Comparison of ENCODE assay signal across 8 cellular contexts in genomic region chr14:73463411-73463810, GRCh38. TPM values are rescaled to one million over a fixed set of nuclear protein-coding genes. Genes with fewer than 3 reads are reported as not detected.
DNase-seq lines count a peak whose midpoint lies in the region; ATAC-seq, FAIRE-seq and TF ChIP-seq lines count a peak whose summit lies in the region.

No MANE protein-coding gene starts in this region.

- no peak overlapping the region for H3K4me3 Mint-ChIP-seq in activated CD8-positive, alpha-beta memory T cell treated with anti-CD3 and anti-CD28 coated beads, Interleukin-2, amount 10 ng/mL, durations not matched to agents 7 days and 5 days
- peak overlapping the region; percentile 35 for H3K4me3 Mint-ChIP-seq in activated CD8-positive, alpha-beta T cell treated with anti-CD3 and anti-CD28 coated beads for 36 hours

- H3K4me3 ChIP-seq in fibroblast of villous mesenchyme (ENCODE audit: low read depth, low read length) (peak overlapping the region; percentile 49), small intestine (ENCODE audit: low read depth in 1 of 2, low read length in 2 of 2) (peak overlapping the region in 1 of 2 donors; percentile 49)

- H3K4me1 ChIP-seq in small intestine (ENCODE audit: control insufficient read depth in 2 of 2, insufficient read depth in 1 of 2, low read depth in 1 of 2, low read length in 1 of 2), result peaks cover 13 to 20% of the 10 kb centered on the region in 2 donors

- peak; percentile 73 for DNase-seq in activated CD8-positive, alpha-beta memory T cell treated with anti-CD3 and anti-CD28 coated beads, Interleukin-2, amount 10 ng/mL, durations not matched to agents 7 days and 5 days
- no peak for DNase-seq in activated CD8-positive, alpha-beta memory T cell treated with anti-CD3 and anti-CD28 coated beads for 24 hours
- DNase-seq in activated CD8-positive, alpha-beta T cell treated with anti-CD3 and anti-CD28 coated beads for 36 hours, result peak; percentile 66
- peak; percentile 97 for DNase-seq in fibroblast of villous mesenchyme (ENCODE audit: low read depth)
- DNase-seq in small intestine, result peak; percentile 52

- no peak for TF ChIP-seq CTCF in activated CD8-positive, alpha-beta T cell treated with anti-CD3 and anti-CD28 coated beads for 36 hours (IDR thresholded peaks at IDR 0.05)
- TF ChIP-seq CTCF in fibroblast of villous mesenchyme (IDR thresholded peaks at IDR 0.05; ENCODE audit: insufficient read depth, low read depth, low read length), result no peak

- CTCF ChIA-PET in activated CD8-positive, alpha-beta memory T cell treated with anti-CD3 and anti-CD28 coated beads, Interleukin-2, amount 10 ng/mL, durations not matched to agents 7 days and 5 days (lab: Charles Lee), result interaction anchor here (0.7 to 3.0 kb wide), 6 partner anchors 8 to 290 kb away, joined by 3 to 20 read pairs (median 4); partner anchors contain the start of gene RIOX1
- CTCF ChIA-PET in activated CD8-positive, alpha-beta T cell treated with anti-CD3 and anti-CD28 coated beads for 36 hours (lab: Charles Lee), result interaction anchor here (0.6 to 4.1 kb wide), 7 partner anchors 9 to 290 kb away, joined by 3 to 21 read pairs (median 5); no protein-coding TSS in a partner anchor

- H3K27ac ChIP-seq in small intestine (ENCODE audit: low read depth in 1 of 2, low read length in 1 of 2), result peak overlapping the region; percentile 77 to 93

- H3K9me3 ChIP-seq in small intestine (ENCODE audit: control insufficient read depth, low read depth), result no peaks in the 10 kb centered on the region

- intact Hi-C loops in activated CD8-positive, alpha-beta T cell treated with anti-CD3 and anti-CD28 coated beads for 36 hours (cut with micrococcal nuclease), result no loop called here

- 18 to 34% (median 19%) methylated on average over 5 of the region's 5 CpGs for whole genome bisulfite sequencing in small intestine, 3 donors

- no peaks in the 10 kb centered on the region for H3K36me3 ChIP-seq in small intestine (ENCODE audit: control insufficient read depth in 2 of 2, insufficient read depth in 2 of 2, low read length in 2 of 2)

- no peaks in the 10 kb centered on the region for H3K9me3 Mint-ChIP-seq in activated CD8-positive, alpha-beta memory T cell treated with anti-CD3 and anti-CD28 coated beads, Interleukin-2, amount 10 ng/mL, durations not matched to agents 7 days and 5 days (ENCODE audit: low read depth)
- H3K9me3 Mint-ChIP-seq in activated CD8-positive, alpha-beta T cell treated with anti-CD3 and anti-CD28 coated beads for 36 hours, result no peaks in the 10 kb centered on the region

- no peaks in the 10 kb centered on the region for H3K27me3 ChIP-seq in small intestine (ENCODE audit: control insufficient read depth in 2 of 2, insufficient read depth in 2 of 2, low read length in 2 of 2)

- H3K27ac Mint-ChIP-seq in activated CD8-positive, alpha-beta memory T cell treated with anti-CD3 and anti-CD28 coated beads, Interleukin-2, amount 10 ng/mL, durations not matched to agents 7 days and 5 days, result peak overlapping the region; percentile 86
- peak overlapping the region; percentile 87 for H3K27ac Mint-ChIP-seq in activated CD8-positive, alpha-beta T cell treated with anti-CD3 and anti-CD28 coated beads for 36 hours

- POLR2A ChIA-PET in activated CD8-positive, alpha-beta T cell treated with anti-CD3 and anti-CD28 coated beads for 36 hours (lab: Charles Lee), result interaction anchor here (0.6 to 2.0 kb wide), 4 partner anchors 28 to 746 kb away, joined by 3 to 7 read pairs (median 4); partner anchors contain the start of gene RIOX1

- peak; percentile 52 for ATAC-seq in activated CD8-positive, alpha-beta memory T cell treated with anti-CD3 and anti-CD28 coated beads, Interleukin-2, amount 10 ng/mL, durations not matched to agents 7 days and 5 days
- peak; percentile 46 for ATAC-seq in activated CD8-positive, alpha-beta T cell treated with anti-CD3 and anti-CD28 coated beads for 36 hours
- no peak for ATAC-seq in HG02981 (IDR thresholded peaks at IDR 0.05; ENCODE audit: unreplicated experiment)
- no peak for ATAC-seq in HG02759 (IDR thresholded peaks at IDR 0.05; ENCODE audit: unreplicated experiment)
- ATAC-seq in GM21825 (IDR thresholded peaks at IDR 0.05; ENCODE audit: unreplicated experiment), result no peak

- H3K36me3 Mint-ChIP-seq in activated CD8-positive, alpha-beta memory T cell treated with anti-CD3 and anti-CD28 coated beads, Interleukin-2, amount 10 ng/mL, durations not matched to agents 7 days and 5 days, result peaks cover under 1% of the 10 kb centered on the region
- H3K36me3 Mint-ChIP-seq in activated CD8-positive, alpha-beta T cell treated with anti-CD3 and anti-CD28 coated beads for 36 hours (ENCODE audit: low read depth), result no peaks in the 10 kb centered on the region

- peaks cover 59% of the 10 kb centered on the region for H3K4me1 Mint-ChIP-seq in activated CD8-positive, alpha-beta memory T cell treated with anti-CD3 and anti-CD28 coated beads, Interleukin-2, amount 10 ng/mL, durations not matched to agents 7 days and 5 days
- peaks cover 60% of the 10 kb centered on the region for H3K4me1 Mint-ChIP-seq in activated CD8-positive, alpha-beta T cell treated with anti-CD3 and anti-CD28 coated beads for 36 hours (ENCODE audit: low read depth)

- FAIRE-seq in small intestine (lab: Jason Lieb, UNC), result no peak

- H3K27me3 Mint-ChIP-seq in activated CD8-positive, alpha-beta memory T cell treated with anti-CD3 and anti-CD28 coated beads, Interleukin-2, amount 10 ng/mL, durations not matched to agents 7 days and 5 days, result no peaks in the 10 kb centered on the region
- no peaks in the 10 kb centered on the region for H3K27me3 Mint-ChIP-seq in activated CD8-positive, alpha-beta T cell treated with anti-CD3 and anti-CD28 coated beads for 36 hours

RNA-seq across cellular contexts. Expression of gene NUMB, which starts 5.1 kb away (rescaled TPM):
- total RNA-seq in activated CD8-positive, alpha-beta memory T cell treated with anti-CD3 and anti-CD28 coated beads, Interleukin-2, amount 10 ng/mL, durations not matched to agents 7 days and 5 days, result 10 to 100 TPM; 44.8 to 45.2 TPM
- 10 to 100 TPM; 31.8 to 33.0 TPM for total RNA-seq in activated CD8-positive, alpha-beta T cell treated with anti-CD3 and anti-CD28 coated beads for 36 hours
- total RNA-seq in fibroblast of villous mesenchyme, result 35.1 and 35.4 TPM in 2 replicates
- polyA plus RNA-seq in small intestine, result 10 to 100 TPM; 38.5 to 69.6 (median 41.3) TPM

RNA-seq across cellular contexts. Expression of gene RIOX1, which starts 27.3 kb away (rescaled TPM):
- 10 to 100 TPM; 20.7 to 25.6 TPM for total RNA-seq in activated CD8-positive, alpha-beta memory T cell treated with anti-CD3 and anti-CD28 coated beads, Interleukin-2, amount 10 ng/mL, durations not matched to agents 7 days and 5 days
- 10 to 100 TPM; 14.2 to 15.2 TPM for total RNA-seq in activated CD8-positive, alpha-beta T cell treated with anti-CD3 and anti-CD28 coated beads for 36 hours
- total RNA-seq in fibroblast of villous mesenchyme, result 19.9 and 20.0 TPM in 2 replicates
- polyA plus RNA-seq in small intestine, result 1 to 10 TPM; 5.4 to 7.4 (median 6.2) TPM

Comparison
In these comparisons a context has a peak if more than half of its experiments do, and no peak if none do; other contexts are left out.
1. ATAC-seq: peak in activated CD8-positive, alpha-beta memory T cell treated with anti-CD3 and anti-CD28 coated beads, Interleukin-2, amount 10 ng/mL, durations not matched to agents 7 days and 5 days (single experiment) and activated CD8-positive, alpha-beta T cell treated with anti-CD3 and anti-CD28 coated beads for 36 hours (single experiment); none in HG02981 (single experiment), HG02759 (single experiment) and GM21825 (single experiment).